22 cellular contexts compared by ENCODE assay signal in the genomic region with DNA sequence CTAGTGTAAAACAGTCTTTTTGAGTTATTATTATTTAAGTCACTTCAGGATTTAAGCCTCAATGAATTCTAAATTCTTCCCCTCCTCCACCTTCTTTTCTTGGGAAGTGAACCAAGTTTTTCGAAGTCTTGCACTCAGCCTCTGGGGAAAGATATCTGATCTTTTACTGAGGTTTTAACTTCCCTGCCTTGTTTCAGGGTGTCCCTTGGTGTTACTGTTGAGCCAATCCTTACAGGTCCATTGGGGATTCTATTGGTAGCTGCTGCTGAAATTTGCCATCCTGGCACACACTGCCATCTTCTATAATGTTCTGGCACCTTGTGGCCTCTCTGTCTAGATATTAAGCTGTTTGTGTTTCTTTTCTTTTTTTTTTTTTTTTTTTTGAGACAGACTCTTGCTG. TPM values are rescaled to one million over a fixed set of nuclear protein-coding genes. Genes with fewer than 3 reads are reported as not detected.
"Had no signal": no experiment of that assay in that cellular context is flagged by ENCODE, and none has a peak within 500 bp of the region (broad histone marks: within the 10 kb centered on the region; RNA-seq: fewer than 3 reads in every experiment).

No MANE protein-coding gene starts in this region.

- H3K4me1 ChIP-seq: foreskin keratinocyte, gastroesophageal sphincter, heart left ventricle, parathyroid adenoma, right atrium auricular region, tibial nerve, upper lobe of left lung had no signal

- H3K4me2 ChIP-seq: hepatocyte had no signal

- H3K9me3 ChIP-seq: gastroesophageal sphincter, heart left ventricle, mucosa of descending colon, neutrophil, right atrium auricular region, thoracic aorta, tibial nerve, upper lobe of left lung had no signal

- H3K27me3 ChIP-seq: dorsolateral prefrontal cortex, foreskin keratinocyte, gastroesophageal sphincter, heart left ventricle, hepatocyte, neutrophil, right atrium auricular region, tibial nerve, upper lobe of left lung had no signal

- H3K27ac ChIP-seq: dorsolateral prefrontal cortex, foreskin keratinocyte, gastroesophageal sphincter, heart left ventricle, hepatocyte, neutrophil, parathyroid adenoma, right atrium auricular region, thoracic aorta, tibial nerve, upper lobe of left lung had no signal

- H3K36me3 ChIP-seq: gastroesophageal sphincter, heart left ventricle, neutrophil, right atrium auricular region, thoracic aorta, tibial nerve, upper lobe of left lung had no signal

- FAIRE-seq: kidney, urothelium cell line had no signal

- DNase-seq: cortex of kidney; dorsolateral prefrontal cortex; effector CD4-positive, alpha-beta T cell; foreskin keratinocyte; heart left ventricle; kidney; mucosa of descending colon; naive B cell; stimulated activated CD4-positive, alpha-beta T cell treated with anti-CD3 and anti-CD28 coated beads, Interleukin-4, amount 100 ng/mL, for 4 hours; stimulated activated naive CD8-positive, alpha-beta T cell treated with anti-CD3 and anti-CD28 coated beads, Interleukin-15, Interleukin-2, amounts not matched to agents 100 U/mL and 50 U/mL, for 24 hours; upper lobe of left lung had no signal

- H2AFZ ChIP-seq: hepatocyte, parathyroid adenoma had no signal

- H3K4me3 ChIP-seq: dorsolateral prefrontal cortex, gastroesophageal sphincter, heart left ventricle, hepatocyte, lung, mucosa of descending colon, right atrium auricular region, thoracic aorta, tibial nerve, upper lobe of left lung had no signal

- H3K9ac ChIP-seq: parathyroid adenoma had no signal

- H3K79me2 ChIP-seq: hepatocyte, parathyroid adenoma had no signal

RNA-seq across cellular contexts. Expression of a gene that starts 31.7 kb away (rescaled TPM):
- total RNA-seq: left lobe of liver, skeletal muscle tissue had no signal
